Comparison of ENCODE assay signal across 1 cellular context in the genomic region with DNA sequence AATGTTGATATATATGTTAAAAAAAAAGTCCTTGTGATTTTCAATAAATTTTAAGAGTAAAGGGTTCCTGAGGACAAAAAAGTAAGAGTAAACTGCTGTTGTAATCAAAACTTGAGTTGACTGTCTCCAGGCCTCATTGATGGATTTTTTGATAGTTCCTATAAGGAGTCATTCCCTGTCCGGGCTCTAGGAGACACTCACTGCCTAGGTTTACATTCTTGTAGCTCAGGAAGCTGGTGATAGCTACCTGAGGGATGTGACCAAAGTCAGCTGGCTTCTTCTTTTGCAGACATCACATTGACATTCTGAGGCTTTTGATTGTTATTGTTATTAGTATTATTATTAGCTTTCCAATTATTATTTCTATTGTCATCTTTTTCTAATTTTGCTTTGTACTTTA.
TF ChIP-seq lines count a peak whose summit lies in the region.

No MANE protein-coding gene starts in this region.

TF ChIP-seq in H1, 55 proteins besides CTCF, POLR2A, EP300 and RAD21 (continued from another document):
- TF ChIP-seq ATF2 (IDR thresholded peaks at IDR 0.05; ENCODE audit: low read length), result no peak
- no peak for TF ChIP-seq TAF7 (optimal IDR thresholded peaks at IDR 0.05; ENCODE audit: borderline replicate concordance, low read depth, low read length)
- no peak for TF ChIP-seq CEBPB (IDR thresholded peaks at IDR 0.05; ENCODE audit: low read depth, low read length)
- no peak for TF ChIP-seq ZNF274 (IDR thresholded peaks at IDR 0.05; ENCODE audit: borderline replicate concordance, extremely low read depth, low read length)
- TF ChIP-seq YY1 (IDR thresholded peaks at IDR 0.05; ENCODE audit: low read depth, low read length), result no peak
- no peak for TF ChIP-seq SP4 (IDR thresholded peaks at IDR 0.05; ENCODE audit: low read length)
- no peak for TF ChIP-seq CHD2 (IDR thresholded peaks at IDR 0.05; ENCODE audit: low read length)
- TF ChIP-seq, protein P1, sequence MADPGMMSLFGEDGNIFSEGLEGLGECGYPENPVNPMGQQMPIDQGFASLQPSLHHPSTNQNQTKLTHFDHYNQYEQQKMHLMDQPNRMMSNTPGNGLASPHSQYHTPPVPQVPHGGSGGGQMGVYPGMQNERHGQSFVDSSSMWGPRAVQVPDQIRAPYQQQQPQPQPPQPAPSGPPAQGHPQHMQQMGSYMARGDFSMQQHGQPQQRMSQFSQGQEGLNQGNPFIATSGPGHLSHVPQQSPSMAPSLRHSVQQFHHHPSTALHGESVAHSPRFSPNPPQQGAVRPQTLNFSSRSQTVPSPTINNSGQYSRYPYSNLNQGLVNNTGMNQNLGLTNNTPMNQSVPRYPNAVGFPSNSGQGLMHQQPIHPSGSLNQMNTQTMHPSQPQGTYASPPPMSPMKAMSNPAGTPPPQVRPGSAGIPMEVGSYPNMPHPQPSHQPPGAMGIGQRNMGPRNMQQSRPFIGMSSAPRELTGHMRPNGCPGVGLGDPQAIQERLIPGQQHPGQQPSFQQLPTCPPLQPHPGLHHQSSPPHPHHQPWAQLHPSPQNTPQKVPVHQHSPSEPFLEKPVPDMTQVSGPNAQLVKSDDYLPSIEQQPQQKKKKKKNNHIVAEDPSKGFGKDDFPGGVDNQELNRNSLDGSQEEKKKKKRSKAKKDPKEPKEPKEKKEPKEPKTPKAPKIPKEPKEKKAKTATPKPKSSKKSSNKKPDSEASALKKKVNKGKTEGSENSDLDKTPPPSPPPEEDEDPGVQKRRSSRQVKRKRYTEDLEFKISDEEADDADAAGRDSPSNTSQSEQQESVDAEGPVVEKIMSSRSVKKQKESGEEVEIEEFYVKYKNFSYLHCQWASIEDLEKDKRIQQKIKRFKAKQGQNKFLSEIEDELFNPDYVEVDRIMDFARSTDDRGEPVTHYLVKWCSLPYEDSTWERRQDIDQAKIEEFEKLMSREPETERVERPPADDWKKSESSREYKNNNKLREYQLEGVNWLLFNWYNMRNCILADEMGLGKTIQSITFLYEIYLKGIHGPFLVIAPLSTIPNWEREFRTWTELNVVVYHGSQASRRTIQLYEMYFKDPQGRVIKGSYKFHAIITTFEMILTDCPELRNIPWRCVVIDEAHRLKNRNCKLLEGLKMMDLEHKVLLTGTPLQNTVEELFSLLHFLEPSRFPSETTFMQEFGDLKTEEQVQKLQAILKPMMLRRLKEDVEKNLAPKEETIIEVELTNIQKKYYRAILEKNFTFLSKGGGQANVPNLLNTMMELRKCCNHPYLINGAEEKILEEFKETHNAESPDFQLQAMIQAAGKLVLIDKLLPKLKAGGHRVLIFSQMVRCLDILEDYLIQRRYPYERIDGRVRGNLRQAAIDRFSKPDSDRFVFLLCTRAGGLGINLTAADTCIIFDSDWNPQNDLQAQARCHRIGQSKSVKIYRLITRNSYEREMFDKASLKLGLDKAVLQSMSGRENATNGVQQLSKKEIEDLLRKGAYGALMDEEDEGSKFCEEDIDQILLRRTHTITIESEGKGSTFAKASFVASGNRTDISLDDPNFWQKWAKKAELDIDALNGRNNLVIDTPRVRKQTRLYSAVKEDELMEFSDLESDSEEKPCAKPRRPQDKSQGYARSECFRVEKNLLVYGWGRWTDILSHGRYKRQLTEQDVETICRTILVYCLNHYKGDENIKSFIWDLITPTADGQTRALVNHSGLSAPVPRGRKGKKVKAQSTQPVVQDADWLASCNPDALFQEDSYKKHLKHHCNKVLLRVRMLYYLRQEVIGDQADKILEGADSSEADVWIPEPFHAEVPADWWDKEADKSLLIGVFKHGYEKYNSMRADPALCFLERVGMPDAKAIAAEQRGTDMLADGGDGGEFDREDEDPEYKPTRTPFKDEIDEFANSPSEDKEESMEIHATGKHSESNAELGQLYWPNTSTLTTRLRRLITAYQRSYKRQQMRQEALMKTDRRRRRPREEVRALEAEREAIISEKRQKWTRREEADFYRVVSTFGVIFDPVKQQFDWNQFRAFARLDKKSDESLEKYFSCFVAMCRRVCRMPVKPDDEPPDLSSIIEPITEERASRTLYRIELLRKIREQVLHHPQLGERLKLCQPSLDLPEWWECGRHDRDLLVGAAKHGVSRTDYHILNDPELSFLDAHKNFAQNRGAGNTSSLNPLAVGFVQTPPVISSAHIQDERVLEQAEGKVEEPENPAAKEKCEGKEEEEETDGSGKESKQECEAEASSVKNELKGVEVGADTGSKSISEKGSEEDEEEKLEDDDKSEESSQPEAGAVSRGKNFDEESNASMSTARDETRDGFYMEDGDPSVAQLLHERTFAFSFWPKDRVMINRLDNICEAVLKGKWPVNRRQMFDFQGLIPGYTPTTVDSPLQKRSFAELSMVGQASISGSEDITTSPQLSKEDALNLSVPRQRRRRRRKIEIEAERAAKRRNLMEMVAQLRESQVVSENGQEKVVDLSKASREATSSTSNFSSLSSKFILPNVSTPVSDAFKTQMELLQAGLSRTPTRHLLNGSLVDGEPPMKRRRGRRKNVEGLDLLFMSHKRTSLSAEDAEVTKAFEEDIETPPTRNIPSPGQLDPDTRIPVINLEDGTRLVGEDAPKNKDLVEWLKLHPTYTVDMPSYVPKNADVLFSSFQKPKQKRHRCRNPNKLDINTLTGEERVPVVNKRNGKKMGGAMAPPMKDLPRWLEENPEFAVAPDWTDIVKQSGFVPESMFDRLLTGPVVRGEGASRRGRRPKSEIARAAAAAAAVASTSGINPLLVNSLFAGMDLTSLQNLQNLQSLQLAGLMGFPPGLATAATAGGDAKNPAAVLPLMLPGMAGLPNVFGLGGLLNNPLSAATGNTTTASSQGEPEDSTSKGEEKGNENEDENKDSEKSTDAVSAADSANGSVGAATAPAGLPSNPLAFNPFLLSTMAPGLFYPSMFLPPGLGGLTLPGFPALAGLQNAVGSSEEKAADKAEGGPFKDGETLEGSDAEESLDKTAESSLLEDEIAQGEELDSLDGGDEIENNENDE (IDR thresholded peaks at IDR 0.05; ENCODE audit: insufficient replicate concordance, low read length), result no peak
- TF ChIP-seq POLR2AphosphoS5 (IDR thresholded peaks at IDR 0.05; ENCODE audit: low read depth, low read length), result no peak
- no peak for TF ChIP-seq EZH2 (IDR thresholded peaks at IDR 0.05; ENCODE audit: low read depth, low read length, severe bottlenecking)
